Comparison of ENCODE assay signal across 8 cellular contexts in the genomic region with DNA sequence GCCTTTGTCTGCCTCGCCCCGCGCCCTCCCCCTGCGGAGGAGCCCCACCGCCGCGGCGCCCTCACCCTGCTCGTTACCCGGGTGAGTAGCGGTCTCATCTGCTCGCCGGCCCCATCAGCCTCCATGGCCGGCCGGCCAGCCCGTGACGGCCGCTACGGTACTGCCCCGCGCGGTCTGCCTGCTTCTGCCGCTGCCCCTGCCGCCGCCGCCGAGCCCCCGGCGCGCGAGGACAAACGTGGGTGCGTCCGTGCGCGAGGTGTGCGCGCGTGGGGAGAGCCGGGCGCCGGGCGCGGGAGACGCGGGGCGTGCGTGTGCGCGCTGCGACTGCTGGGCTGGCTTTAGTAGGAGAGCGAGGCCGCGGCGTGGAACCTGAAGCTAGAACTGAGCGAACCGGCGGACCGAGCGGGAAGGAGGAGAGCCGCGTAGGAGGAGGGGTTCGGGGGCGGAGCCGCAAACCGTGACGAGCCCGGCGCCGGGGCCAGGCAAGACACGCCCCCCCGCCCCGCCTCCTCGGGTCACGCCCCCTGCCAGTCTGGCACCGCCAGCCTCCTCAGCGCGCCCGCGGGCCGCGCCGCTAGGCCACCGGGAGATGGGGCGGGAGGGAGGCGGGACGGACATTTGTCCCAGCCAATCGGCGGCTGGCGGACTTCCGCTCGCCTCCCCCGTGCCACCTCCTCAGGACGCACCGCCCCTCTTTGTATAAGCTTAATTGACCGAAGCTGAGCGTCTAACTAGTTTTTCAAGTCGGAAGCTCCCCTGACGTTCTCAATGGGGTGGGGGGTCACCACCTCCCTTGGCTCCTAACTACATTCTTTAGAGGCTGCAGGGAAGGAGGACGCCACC. TPM values are rescaled to one million over a fixed set of nuclear protein-coding genes. Genes with fewer than 3 reads are reported as not detected.
A peak's percentile ranks its signal among the peaks of the same experiment; 100 is the strongest.
DNase-seq lines count a peak whose midpoint lies in the region; ATAC-seq and TF ChIP-seq lines count a peak whose summit lies in the region.

SLC4A7 (minus strand) TSS at position 383 of the 843 bp plus-strand sequence; CDS start at position 125, 258 bp downstream.

- H3K27me3 Mint-ChIP-seq in chondrocyte (ENCODE audit: low read depth), result no peaks in the 10 kb centered on the region

- ATAC-seq in HG03432 (IDR thresholded peaks at IDR 0.05; ENCODE audit: unreplicated experiment), result peak; percentile 93

- H3K9me3 Mint-ChIP-seq in chondrocyte (ENCODE audit: low read depth), result no peaks in the 10 kb centered on the region

- peak within 1 kb of the TSS; percentile 99 for H3K4me3 Mint-ChIP-seq in chondrocyte (ENCODE audit: unreplicated experiment)

- peak; percentile 89 for TF ChIP-seq POLR2A in GM19099 (IDR thresholded peaks at IDR 0.05; ENCODE audit: extremely low read depth, insufficient read length, low read depth)

- peaks cover 31% of the 10 kb centered on the region for H3K4me1 Mint-ChIP-seq in chondrocyte (ENCODE audit: low read depth)

- DNase-seq in AG20443 (ENCODE audit: low spot score) (peak; percentile 99), NCI-H510A (lab: John Stamatoyannopoulos, UW) (peak; percentile 82), chondrocyte (ENCODE audit: low spot score) (peak; percentile 98), kidney glomerular epithelial cell (lab: John Stamatoyannopoulos, UW) (peak; percentile 95)
- DNase-seq in activated CD4-positive, alpha-beta T cell treated with anti-CD3 and anti-CD28 coated beads for 24 hours (ENCODE audit: low read depth in 2 of 2), result peak; percentile 98
- peak; percentile 97 to 100 for DNase-seq in stimulated activated CD4-positive, alpha-beta T cell treated with anti-CD3 and anti-CD28 coated beads, Interleukin-1b, Interleukin-23, amount 100 ng/mL, for 1 hour (ENCODE audit: low read depth in 2 of 2)

- H3K36me3 Mint-ChIP-seq in chondrocyte (ENCODE audit: low read depth), result no peaks in the 10 kb centered on the region

- TF ChIP-seq CTCF in chondrocyte (IDR thresholded peaks at IDR 0.05), result peak; percentile 18

- peak within 1 kb of the TSS; percentile 95 for H3K27ac Mint-ChIP-seq in chondrocyte (ENCODE audit: unreplicated experiment)

RNA-seq across cellular contexts. Expression of gene SLC4A7, which starts in this region (rescaled TPM):
- total RNA-seq in chondrocyte, result 67.4 to 69.0 TPM (median 68.8 TPM) in 3 replicates

Comparison
In these comparisons a context has a peak if more than half of its experiments do, and no peak if none do; other contexts are left out.
1. Peak in every context shown above with its lines: DNase-seq and ATAC-seq.